8 cellular contexts compared by ENCODE assay signal in the genomic region with DNA sequence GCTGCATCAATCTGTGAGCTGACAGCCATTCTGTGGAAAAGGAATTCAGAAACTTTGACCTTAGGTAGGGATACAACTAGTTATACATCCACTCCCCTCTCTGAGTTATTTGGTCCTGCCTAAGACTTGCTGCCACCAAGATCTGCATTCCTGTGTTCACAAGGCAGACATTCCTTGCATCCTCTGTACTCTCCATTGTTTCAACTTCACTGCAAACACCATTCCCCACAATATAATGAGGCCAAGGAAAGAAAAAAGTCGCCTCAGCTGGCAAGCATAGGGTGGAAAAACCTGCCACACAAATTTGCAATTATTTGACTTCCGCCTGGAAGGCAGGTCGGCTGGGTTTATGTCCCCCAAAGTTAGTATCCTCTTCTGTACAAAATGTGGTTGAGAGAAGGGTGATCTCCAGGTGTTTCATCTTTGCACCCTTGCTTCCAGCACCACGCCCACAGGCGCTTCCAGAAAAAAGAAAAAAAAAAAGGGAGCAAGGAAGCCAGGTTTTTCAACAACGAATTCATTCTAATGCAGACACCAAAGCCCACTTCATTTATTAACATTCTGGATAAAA. TPM values are rescaled to one million over a fixed set of nuclear protein-coding genes. Genes with fewer than 3 reads are reported as not detected.
A peak's percentile ranks its signal among the peaks of the same experiment; 100 is the strongest.
DNase-seq lines count a peak whose midpoint lies in the region; ATAC-seq, FAIRE-seq and TF ChIP-seq lines count a peak whose summit lies in the region.

No MANE protein-coding gene starts in this region.

- intact Hi-C loops in CD4-positive, alpha-beta T cell (cut with DNase I, micrococcal nuclease): loop anchor here in 1 of 2 experiments (5.0 to 10.0 kb wide), 4 partner anchors 409 to 997 kb away; partner anchors contain the start of genes LRIG2, MAGI3 and SLC16A1

- peak overlapping the region; percentile 75 for H3K4ac ChIP-seq in H1 (replicated peaks; ENCODE audit: insufficient read length, low read depth, low read length)

- no peak for ATAC-seq in CD4-positive, alpha-beta T cell (ENCODE audit: poor library complexity)
- ATAC-seq in GM21717 (IDR thresholded peaks at IDR 0.05; ENCODE audit: unreplicated experiment): no peak

- no peak for TF ChIP-seq EP300 in H1 (IDR thresholded peaks at IDR 0.05; ENCODE audit: borderline replicate concordance in 1 of 2, low read depth in 2 of 2, low read length in 2 of 2)

- peak overlapping the region; percentile 99; the same call in 1 of the 2 replicates for H3K18ac ChIP-seq in H1 (ENCODE audit: extremely low read depth, low read length)

- peaks cover 18% of the 10 kb centered on the region for H3K27me3 Mint-ChIP-seq in CD4-positive, alpha-beta T cell

- H2BK120ac ChIP-seq in H1 (replicated peaks; ENCODE audit: low read depth, low read length): no peak overlapping the region

- peaks cover 14% of the 10 kb centered on the region for H3K23me2 ChIP-seq in H1 (ENCODE audit: low read depth, low read length)

- WGBS in H1 (ENCODE audit: extremely low coverage in 1 of 2, insufficient coverage in 1 of 2, insufficient read length in 1 of 2, insufficient replicate concordance in 2 of 2, low coverage in 1 of 2, low lambda C conversion rate in 2 of 2, missing lambda C conversion rate in 1 of 2), 2 experiments: 15% methylated on average over 6 of the region's 6 CpGs; no CpG with 5 or more reads in 1 of the 2 experiments

- peak overlapping the region; percentile 97 for H3K4me3 Mint-ChIP-seq in CD4-positive, alpha-beta T cell

- H3K9ac ChIP-seq in H1 (replicated peaks in 1 of 4; ENCODE audit: extremely low read depth in 1 of 4, low read depth in 3 of 4, low read length in 3 of 4): peak overlapping the region in 3 of 4 experiments; percentile 71 to 94 (median 77); a peak in 6 of 7 replicates

- no peak overlapping the region for H3K56ac ChIP-seq in H1 (replicated peaks; ENCODE audit: insufficient read length, low read depth, low read length)

- TF ChIP-seq CTCF in CD4-positive, alpha-beta T cell (IDR thresholded peaks at IDR 0.05): no peak
- TF ChIP-seq CTCF in NB4 (IDR thresholded peaks at IDR 0.05; ENCODE audit: low read depth, low read length) (no peak), H1 (IDR thresholded peaks at IDR 0.05; ENCODE audit: control extremely low read depth in 1 of 3, insufficient read depth in 1 of 3, low read depth in 1 of 3, low read length in 3 of 3) (no peak)

- H3K23ac ChIP-seq in H1 (ENCODE audit: insufficient read length): no peak overlapping the region

- peak overlapping the region; percentile 88 for H4K5ac ChIP-seq in H1 (ENCODE audit: insufficient read length, low read depth, low read length)

- H2BK12ac ChIP-seq in H1 (ENCODE audit: low read depth, low read length): peak overlapping the region; percentile 44

- no peaks in the 10 kb centered on the region for H3K9me3 ChIP-seq in CD4-positive, alpha-beta T cell (ENCODE audit: control insufficient read depth, low read length)
- no peaks in the 10 kb centered on the region for H3K9me3 ChIP-seq in H1 (ENCODE audit: insufficient read depth in 2 of 2, low read depth in 1 of 2, low read length in 1 of 2)
- no peaks in the 10 kb centered on the region for H3K9me3 ChIP-seq in neuron (ENCODE audit: low read length)

- H3K4me1 Mint-ChIP-seq in CD4-positive, alpha-beta T cell (ENCODE audit: low read depth): peaks cover 25% of the 10 kb centered on the region

- TF ChIP-seq POLR2A in NB4 (IDR thresholded peaks at IDR 0.05; ENCODE audit: extremely low read depth, insufficient read length): no peak
- no peak for TF ChIP-seq POLR2A in H1 (IDR thresholded peaks at IDR 0.05; ENCODE audit: control extremely low read depth in 1 of 2, low read depth in 2 of 2, low read length in 2 of 2)

- H3K27ac Mint-ChIP-seq in CD4-positive, alpha-beta T cell: no peak overlapping the region

- peaks cover 4 to 5% of the 10 kb centered on the region in 2 experiments for H4K20me1 ChIP-seq in H1 (replicated peaks in 1 of 2; ENCODE audit: control insufficient read depth in 1 of 2, insufficient read depth in 2 of 2, low read length in 2 of 2)

- no peak overlapping the region for H3K27ac ChIP-seq in CD4-positive, alpha-beta T cell (ENCODE audit: low read depth, low read length)
- H3K27ac ChIP-seq in H1 (ENCODE audit: low read depth, low read length): peak overlapping the region; percentile 86

- H2BK5ac ChIP-seq in H1 (ENCODE audit: low read depth, low read length): peak overlapping the region; percentile 95

- H4K91ac ChIP-seq in H1 (replicated peaks; ENCODE audit: insufficient read length, low read length): peak overlapping the region; percentile 93

- H3K79me2 ChIP-seq in H1 (ENCODE audit: control insufficient read depth in 1 of 2, insufficient read depth in 2 of 2, low read length in 2 of 2): peaks cover 13 to 40% of the 10 kb centered on the region in 2 experiments; a peak in 3 of 4 replicates

- no peak overlapping the region for H2BK20ac ChIP-seq in H1 (ENCODE audit: low read length)

- H2BK15ac ChIP-seq in H1 (ENCODE audit: low read length): no peak overlapping the region

- DNase-seq in CD4-positive, alpha-beta T cell: no peak
- no peak for DNase-seq in NB4 (ENCODE audit: low read depth)
- DNase-seq in H1 (ENCODE audit: low read depth in 1 of 2, low spot score in 2 of 2): no peak
- DNase-seq in NCI-H1092 treated with DMSO at 0.1 percent for 48 hours (lab: John Stamatoyannopoulos, UW): no peak
- DNase-seq in middle frontal gyrus (ENCODE audit: extremely low spot score, low spot score): no peak
- DNase-seq in COR-L47 (lab: John Stamatoyannopoulos, UW): no peak

- H2AK5ac ChIP-seq in H1 (ENCODE audit: low read depth, low read length): peak overlapping the region; percentile 75; the same call in 1 of the 2 replicates

- H3K4me1 ChIP-seq in H1 (replicated peaks in 1 of 4; ENCODE audit: control insufficient read depth in 3 of 4, insufficient read depth in 4 of 4, low read length in 3 of 4) (peaks cover 2 to 20% (median 7%) of the 10 kb centered on the region in 4 experiments; a peak in 5 of 7 replicates), neuron (ENCODE audit: insufficient read depth, low read length) (peaks cover 30% of the 10 kb centered on the region)

- no peak for TF ChIP-seq RAD21 in H1 (IDR thresholded peaks at IDR 0.05 in 1 of 2, conservative IDR thresholded peaks at IDR 0.05 in 1 of 2; ENCODE audit: low read depth in 2 of 2, low read length in 2 of 2)

- no peak for FAIRE-seq in H1 (lab: Jason Lieb, UNC)

- H3K4me3 ChIP-seq in NB4 (ENCODE audit: low read depth, low read length): peak overlapping the region; percentile 69
- H3K4me3 ChIP-seq in H1 (ENCODE audit: extremely low read depth in 1 of 4, insufficient read depth in 2 of 4, low read depth in 3 of 4, low read length in 4 of 4): peak overlapping the region; percentile 97 to 99 (median 98)
- H3K4me3 ChIP-seq in neuron (ENCODE audit: low read length): peak overlapping the region; percentile 97

- no peaks in the 10 kb centered on the region for H3K36me3 Mint-ChIP-seq in CD4-positive, alpha-beta T cell (ENCODE audit: low read depth)

- no peak overlapping the region for H3K14ac ChIP-seq in H1 (ENCODE audit: insufficient read length)

- peaks cover 10% of the 10 kb centered on the region for H3K27me3 ChIP-seq in CD4-positive, alpha-beta T cell (ENCODE audit: control insufficient read depth, insufficient read depth, low read length)
- H3K27me3 ChIP-seq in H1 (replicated peaks in 1 of 4; ENCODE audit: control insufficient read depth in 3 of 4, extremely low read depth in 1 of 4, insufficient read depth in 3 of 4, low read length in 3 of 4): no peaks in the 10 kb centered on the region
- H3K27me3 ChIP-seq in neuron (ENCODE audit: insufficient read depth, low read length): no peaks in the 10 kb centered on the region

- CTCF ChIA-PET in CD4-positive, alpha-beta T cell (lab: Charles Lee): interaction anchor here (1.2 to 1.5 kb wide), 2 partner anchors 9 to 71 kb away, joined by 3 to 4 read pairs; no protein-coding TSS in a partner anchor
- CTCF ChIA-PET in H1 (lab: Charles Lee; ENCODE audit: partially characterized antibody): interaction anchor here (1.2 to 2.4 kb wide), 7 partner anchors 9 to 218 kb away, joined by 3 to 23 read pairs (median 5); no protein-coding TSS in a partner anchor

- H3K4me2 ChIP-seq in H1 (ENCODE audit: insufficient read depth in 1 of 2, low read depth in 2 of 2, low read length in 2 of 2): peak overlapping the region; percentile 74 to 90

- POLR2A ChIA-PET in CD4-positive, alpha-beta T cell (lab: Charles Lee): interaction anchor here (0.7 to 1.4 kb wide), 2 partner anchors 9 to 1510 kb away, joined by 3 read pairs; partner anchors contain the start of gene DCLRE1B
- POLR2A ChIA-PET in H1 (lab: Charles Lee; ENCODE audit: partially characterized antibody): interaction anchor here (1.5 to 2.6 kb wide), 2 partner anchors 10 to 69 kb away, joined by 12 read pairs; no protein-coding TSS in a partner anchor

- H3K79me1 ChIP-seq in H1 (ENCODE audit: low read depth, low read length): peaks cover 6% of the 10 kb centered on the region

- H3K9me3 Mint-ChIP-seq in CD4-positive, alpha-beta T cell: no peaks in the 10 kb centered on the region

- peak overlapping the region; percentile 90; the same call in 1 of the 2 replicates for H4K8ac ChIP-seq in H1 (ENCODE audit: extremely low read depth, insufficient read depth, low read length)

- H2AFZ ChIP-seq in H1 (ENCODE audit: low read length) (peak overlapping the region; percentile 73), neuron (ENCODE audit: low read depth, low read length) (peak overlapping the region; percentile 91)

- H3K36me3 ChIP-seq in H1 (ENCODE audit: control insufficient read depth in 2 of 4, insufficient read depth in 4 of 4, low read length in 3 of 4) (no peaks in the 10 kb centered on the region), neuron (ENCODE audit: insufficient read depth, low read length) (peaks cover 3% of the 10 kb centered on the region)

TF ChIP-seq in H1, 55 proteins besides CTCF, POLR2A, EP300 and RAD21 (continues in another document):
- no peak for TF ChIP-seq BACH1 (IDR thresholded peaks at IDR 0.05; ENCODE audit: low read length)
- TF ChIP-seq TAF7 (optimal IDR thresholded peaks at IDR 0.05; ENCODE audit: borderline replicate concordance, low read depth, low read length): no peak
- no peak for TF ChIP-seq SRF (IDR thresholded peaks at IDR 0.05; ENCODE audit: low read depth, low read length)
- TF ChIP-seq SUZ12 (IDR thresholded peaks at IDR 0.05; ENCODE audit: low read length): no peak
- TF ChIP-seq POU5F1 (IDR thresholded peaks at IDR 0.05; ENCODE audit: low read depth, low read length): no peak
- TF ChIP-seq TEAD4 (IDR thresholded peaks at IDR 0.05; ENCODE audit: low read depth, low read length): peak; percentile 89

RNA-seq across cellular contexts. Expression of gene CTTNBP2NL, which starts 0.7 kb away (rescaled TPM):
- under 1 TPM; 0.14 to 0.25 TPM for total RNA-seq in CD4-positive, alpha-beta T cell
- total RNA-seq in H1 (2021; fragmentation: NEBNext Ultra II Directional; extraction: Animal tissue kit (Norgen Biotek cat#: 25700)): 34.9 and 35.1 TPM in 2 replicates
- 4.8 and 6.4 TPM in 2 replicates for polyA plus RNA-seq in H1 (2011; rRNA removed)
- polyA plus RNA-seq in H1 (2011; cell fraction: cytosol; rRNA removed): 6.4 TPM
- polyA plus RNA-seq in H1 (2011; cell fraction: nucleus; rRNA removed): 7.1 TPM
- polyA plus RNA-seq in H1 (2012, experiment 1 of 2): 7.4 to 11.8 TPM (median 9.4 TPM) in 4 replicates
- 0.68 TPM for polyA plus RNA-seq in H1 (2012, experiment 2 of 2)
- 10.4 TPM for polyA plus RNA-seq in H1 (2013, experiment 1 of 2)
- polyA plus RNA-seq in H1 (2013, experiment 2 of 2): 10.5 TPM
- 23.6 and 26.6 TPM in 2 replicates for polyA minus RNA-seq in H1 (2011; rRNA and poly(A)+ RNA removed)
- polyA minus RNA-seq in H1 (2011; cell fraction: cytosol; rRNA and poly(A)+ RNA removed): 12.6 TPM
- 24.6 TPM for polyA minus RNA-seq in H1 (2011; cell fraction: nucleus; rRNA and poly(A)+ RNA removed)

Comparison
In these comparisons a context has a peak if more than half of its experiments do, and no peak if none do; other contexts are left out.
1. RNA of gene CTTNBP2NL, which starts 0.7 kb away (total RNA-seq): 34.9 to 35.1 TPM in H1; 0.14 to 0.25 TPM in CD4-positive, alpha-beta T cell; every median in the first group is over 10 times any median in the second.
2. Peak in every context shown above with its lines, with median percentiles within 50 percentile points of each other: H3K4me3 ChIP-seq.